ENCODE assay signal across 18 cellular contexts in genomic region chr2:9145109-9145751, GRCh38.
DNase-seq lines count a peak whose midpoint lies in the region; ATAC-seq and TF ChIP-seq lines count a peak whose summit lies in the region.
"Had no signal": no experiment of that assay in that cellular context is flagged by ENCODE, and none has a peak within 500 bp of the region (broad histone marks: within the 10 kb centered on the region; RNA-seq: fewer than 3 reads in every experiment).

No MANE protein-coding gene starts in this region.

- no peaks in the 10 kb centered on the region for H3K36me3 Mint-ChIP-seq in Caco-2 (ENCODE audit: insufficient read depth, unreplicated experiment)
- no peaks in the 10 kb centered on the region for H3K36me3 Mint-ChIP-seq in activated naive CD8-positive, alpha-beta T cell treated with anti-CD3 and anti-CD28 coated beads for 36 hours
- H3K36me3 Mint-ChIP-seq: WTC11 had no signal

- H3K4me3 ChIP-seq in Caco-2 (ENCODE audit: low read depth, low read length) (no peak overlapping the region), PC-9 (no peak overlapping the region), fibroblast of the aortic adventitia (ENCODE audit: low read depth, low read length) (no peak overlapping the region)
- H3K4me3 ChIP-seq: right lobe of liver, SK-N-MC had no signal

- H3K27me3 ChIP-seq in Caco-2 (replicated peaks; ENCODE audit: control insufficient read depth, insufficient read depth, low read length) (no peaks in the 10 kb centered on the region), PC-9 (ENCODE audit: insufficient read depth, low read depth) (no peaks in the 10 kb centered on the region)
- H3K27me3 ChIP-seq: right lobe of liver had no signal

- H3K9me3 ChIP-seq in Caco-2, result no peaks in the 10 kb centered on the region
- no peaks in the 10 kb centered on the region for H3K9me3 ChIP-seq in PC-9 (ENCODE audit: insufficient read depth, low read depth)
- H3K9me3 ChIP-seq: right lobe of liver had no signal

- H3K79me2 ChIP-seq in PC-9 (ENCODE audit: low read depth), result no peaks in the 10 kb centered on the region

- no peaks in the 10 kb centered on the region for H3K9me3 Mint-ChIP-seq in Caco-2 (ENCODE audit: unreplicated experiment)
- H3K9me3 Mint-ChIP-seq in activated naive CD8-positive, alpha-beta T cell treated with anti-CD3 and anti-CD28 coated beads for 36 hours, result no peaks in the 10 kb centered on the region
- H3K9me3 Mint-ChIP-seq: activated naive CD8-positive, alpha-beta T cell treated with anti-CD3 and anti-CD28 coated beads, Interleukin-2, amount 50 U/mL, for 24 hours; WTC11 had no signal

- H3K4me2 ChIP-seq in PC-9, result peak overlapping the region; percentile 21

- DNase-seq in Caco-2 (no peak), PC-9 (peak in 1 of 2 experiments; percentile 58), fibroblast of the aortic adventitia (ENCODE audit: low read depth) (peak; percentile 92), posterior vena cava (ENCODE audit: low spot score) (peak; percentile 81), NCI-H1694 (lab: John Stamatoyannopoulos, UW) (no peak), NCI-H748 treated with DMSO at 0.1 percent for 48 hours (lab: John Stamatoyannopoulos, UW) (no peak)
- no peak for DNase-seq in activated naive CD8-positive, alpha-beta T cell treated with anti-CD3 and anti-CD28 coated beads for 36 hours
- DNase-seq: activated CD8-positive, alpha-beta memory T cell treated with anti-CD3 and anti-CD28 coated beads, Interleukin-2, amount 50 U/mL, for 4 hours; activated naive CD8-positive, alpha-beta T cell treated with anti-CD3 and anti-CD28 coated beads, Interleukin-2, amount 50 U/mL, for 24 hours; COR-L47; effector memory CD4-positive, alpha-beta T cell; NCI-H1105 treated with DMSO at 0.1 percent for 48 hours; NCI-H69; right lobe of liver; substantia nigra had no signal

- H3K27ac Mint-ChIP-seq in Caco-2 (ENCODE audit: unreplicated experiment), result peak overlapping the region; percentile 14
- no peak overlapping the region for H3K27ac Mint-ChIP-seq in activated naive CD8-positive, alpha-beta T cell treated with anti-CD3 and anti-CD28 coated beads for 36 hours
- H3K27ac Mint-ChIP-seq: activated naive CD8-positive, alpha-beta T cell treated with anti-CD3 and anti-CD28 coated beads, Interleukin-2, amount 50 U/mL, for 24 hours; WTC11 had no signal

- CTCF ChIA-PET in Caco-2 (lab: Charles Lee), result interaction anchor here (0.5 kb wide), 1 partner anchor 10 kb away, joined by 3 read pairs; no protein-coding TSS in a partner anchor
- CTCF ChIA-PET in PC-9 (lab: Charles Lee), result interaction anchor here (0.6 to 0.9 kb wide), 2 partner anchors 106 to 188 kb away, joined by 3 to 5 read pairs; no protein-coding TSS in a partner anchor

- no peaks in the 10 kb centered on the region for H3K4me1 Mint-ChIP-seq in Caco-2 (ENCODE audit: low read depth, unreplicated experiment)
- peaks cover 5% of the 10 kb centered on the region for H3K4me1 Mint-ChIP-seq in activated naive CD8-positive, alpha-beta T cell treated with anti-CD3 and anti-CD28 coated beads for 36 hours
- H3K4me1 Mint-ChIP-seq: activated naive CD8-positive, alpha-beta T cell treated with anti-CD3 and anti-CD28 coated beads, Interleukin-2, amount 50 U/mL, for 24 hours had no signal

- H3K36me3 ChIP-seq in Caco-2 (ENCODE audit: control insufficient read depth, insufficient read depth, low read length) (no peaks in the 10 kb centered on the region), PC-9 (ENCODE audit: low read depth) (no peaks in the 10 kb centered on the region)
- H3K36me3 ChIP-seq: right lobe of liver had no signal

- peak overlapping the region; percentile 48 for H3K27ac ChIP-seq in PC-9
- H3K27ac ChIP-seq: right lobe of liver, SK-N-MC had no signal

- H3K9me2 ChIP-seq in PC-9 (ENCODE audit: insufficient read depth), result no peaks in the 10 kb centered on the region

- no peaks in the 10 kb centered on the region for H3K27me3 Mint-ChIP-seq in Caco-2 (ENCODE audit: insufficient read depth, unreplicated experiment)
- peaks cover 9% of the 10 kb centered on the region for H3K27me3 Mint-ChIP-seq in activated naive CD8-positive, alpha-beta T cell treated with anti-CD3 and anti-CD28 coated beads for 36 hours

- intact Hi-C loops in Caco-2 (cut with micrococcal nuclease; ENCODE audit: unreplicated experiment) (no loop called here), PC-9 (cut with micrococcal nuclease; ENCODE audit: unreplicated experiment) (no loop called here), posterior vena cava (cut with DNase I) (loop anchor here (5.0 to 10.0 kb wide), 4 partner anchors 60 to 280 kb away; partner anchors contain the start of genes ASAP2 (in 2 of the 2), CPSF3 (in 2 of the 2) and ITGB1BP1 (in 2 of the 2))

- H2AFZ ChIP-seq in PC-9, result no peak overlapping the region

- TF ChIP-seq CTCF in Caco-2 (IDR thresholded peaks at IDR 0.05; ENCODE audit: insufficient read depth in 1 of 2, low read depth in 1 of 2, low read length in 1 of 2, severe bottlenecking in 1 of 2, unreplicated experiment in 1 of 2), result no peak
- no peak for TF ChIP-seq CTCF in PC-9 (conservative IDR thresholded peaks at IDR 0.05)
- no peak for TF ChIP-seq CTCF in fibroblast of the aortic adventitia (IDR thresholded peaks at IDR 0.05; ENCODE audit: insufficient read depth, low read length)

- H3K4me1 ChIP-seq in Caco-2 (peaks cover 18% of the 10 kb centered on the region), PC-9 (replicated peaks; ENCODE audit: insufficient read depth) (peaks cover 58% of the 10 kb centered on the region)

- H4K20me1 ChIP-seq in PC-9 (ENCODE audit: insufficient read depth), result no peaks in the 10 kb centered on the region

- H3F3A ChIP-seq in PC-9 (ENCODE audit: insufficient read depth, low read depth), result peaks cover 39% of the 10 kb centered on the region

- no peak for ATAC-seq in GM18873 (IDR thresholded peaks at IDR 0.05; ENCODE audit: low FRiP score, unreplicated experiment)
- ATAC-seq: activated naive CD8-positive, alpha-beta T cell treated with anti-CD3 and anti-CD28 coated beads, Interleukin-2, amount 50 U/mL, for 24 hours had no signal

- no TSS peak for BruUV-seq in Caco-2 (replicated peaks; lab: Mats Ljungman, UMichigan)
- no TSS peak for BruUV-seq in PC-9 (replicated peaks; lab: Mats Ljungman, UMichigan)

- POLR2A ChIA-PET in Caco-2 (lab: Charles Lee) (no interaction called here), PC-9 (lab: Charles Lee; ENCODE audit: unreplicated experiment) (interaction anchor here (0.6 kb wide), 1 partner anchor 410 kb away, joined by 4 read pairs; no protein-coding TSS in a partner anchor)

- no peak overlapping the region for H3K4me3 Mint-ChIP-seq in Caco-2 (ENCODE audit: unreplicated experiment)
- H3K4me3 Mint-ChIP-seq in activated naive CD8-positive, alpha-beta T cell treated with anti-CD3 and anti-CD28 coated beads for 36 hours, result no peak overlapping the region
- H3K4me3 Mint-ChIP-seq: activated naive CD8-positive, alpha-beta T cell treated with anti-CD3 and anti-CD28 coated beads, Interleukin-2, amount 50 U/mL, for 24 hours; WTC11 had no signal

Comparison
In these comparisons a context has a peak if more than half of its experiments do, and no peak if none do; other contexts are left out.
1. DNase-seq: peak in fibroblast of the aortic adventitia (single experiment) and posterior vena cava (single experiment); none in Caco-2 (0 of 2), NCI-H1694 (single experiment), activated naive CD8-positive, alpha-beta T cell treated with anti-CD3 and anti-CD28 coated beads for 36 hours (single experiment) and NCI-H748 treated with DMSO at 0.1 percent for 48 hours (single experiment).
2. intact Hi-C loops: an anchor here in posterior vena cava (5.0 to 10.0 kb wide); none called in Caco-2 and PC-9.